ENCODE assay signal across 1 cellular context in genomic region chr7:134910214-134910890, GRCh38.
TF ChIP-seq lines count a peak whose summit lies in the region.

No MANE protein-coding gene starts in this region.

TF ChIP-seq in GM12878, 131 proteins besides CTCF, POLR2A, EP300 and RAD21 (continued from another document):
- TF ChIP-seq ZBTB33 (IDR thresholded peaks at IDR 0.05), result no peak
- TF ChIP-seq ZBTB4 (CRISPR knock-in tag; IDR thresholded peaks at IDR 0.05), result no peak
- no peak for TF ChIP-seq HDAC2 (IDR thresholded peaks at IDR 0.05)
- peak; percentile 68 for TF ChIP-seq IKZF1 (conservative IDR thresholded peaks at IDR 0.05)
- TF ChIP-seq BACH1 (IDR thresholded peaks at IDR 0.05; ENCODE audit: borderline replicate concordance), result no peak
- TF ChIP-seq ZBTB11 (CRISPR knock-in tag; IDR thresholded peaks at IDR 0.05), result no peak
- TF ChIP-seq PML (IDR thresholded peaks at IDR 0.05; ENCODE audit: low read length), result no peak
- TF ChIP-seq ASH2L (IDR thresholded peaks at IDR 0.05; ENCODE audit: borderline replicate concordance, low read depth), result no peak
- TF ChIP-seq TCF7 (IDR thresholded peaks at IDR 0.05; ENCODE audit: borderline replicate concordance), result no peak
- peak; percentile 31 to 91; a peak in 2 of 4 replicates for TF ChIP-seq BHLHE40 (IDR thresholded peaks at IDR 0.05; ENCODE audit: borderline replicate concordance in 1 of 2, low read depth in 2 of 2, low read length in 1 of 2)
- TF ChIP-seq ZNF687 (IDR thresholded peaks at IDR 0.05), result peak; percentile 70
- no peak for TF ChIP-seq NFIC (IDR thresholded peaks at IDR 0.05; ENCODE audit: low read depth, low read length)
- TF ChIP-seq NR2F1 (conservative IDR thresholded peaks at IDR 0.05), result peak; percentile 69
- no peak for TF ChIP-seq RCOR1 (conservative IDR thresholded peaks at IDR 0.05; ENCODE audit: low read depth, low read length)
- peak; percentile 39 for TF ChIP-seq NBN (IDR thresholded peaks at IDR 0.05)
- TF ChIP-seq BRCA1 (IDR thresholded peaks at IDR 0.05; ENCODE audit: low read depth, low read length), result no peak
- TF ChIP-seq LARP7 (IDR thresholded peaks at IDR 0.05), result 0 out of 2 replicates have a peak, but pooled peaks have one; percentile 22
- no peak for TF ChIP-seq POLR2AphosphoS5 (IDR thresholded peaks at IDR 0.05; ENCODE audit: low read length)
- no peak for TF ChIP-seq ETV6 (conservative IDR thresholded peaks at IDR 0.05 in 1 of 2, IDR thresholded peaks at IDR 0.05 in 1 of 2; ENCODE audit: borderline replicate concordance in 1 of 2, low read depth in 1 of 2)
- TF ChIP-seq POU2F2 (IDR thresholded peaks at IDR 0.05; ENCODE audit: borderline replicate concordance, low read depth, low read length), result no peak
- peak; percentile 48 for TF ChIP-seq NR2C1 (IDR thresholded peaks at IDR 0.05)
TF ChIP-seq in GM12878: peak in this region for 13.
